1 cellular context compared by ENCODE assay signal in genomic region chr9:71746023-71746752, GRCh38.
A peak's percentile ranks its signal among the peaks of the same experiment; 100 is the strongest.
TF ChIP-seq lines count a peak whose summit lies in the region.

No MANE protein-coding gene starts in this region.

TF ChIP-seq in GM23338, 12 proteins besides CTCF, POLR2A, EP300 and RAD21:
- no peak for TF ChIP-seq STAT1 (IDR thresholded peaks at IDR 0.05; ENCODE audit: unreplicated experiment)
- peak; percentile 63; the same call in 1 of the 2 replicates for TF ChIP-seq NANOG (IDR thresholded peaks at IDR 0.05; ENCODE audit: borderline replicate concordance)
- TF ChIP-seq CREB1 (CRISPR knock-in tag; IDR thresholded peaks at IDR 0.05; ENCODE audit: low read depth): no peak
- TF ChIP-seq ZNF462 (CRISPR knock-in tag; IDR thresholded peaks at IDR 0.05): 0 out of 2 replicates have a peak, but pooled peaks have one; percentile 20
